Comparison of ENCODE assay signal across 8 cellular contexts in the genomic region with DNA sequence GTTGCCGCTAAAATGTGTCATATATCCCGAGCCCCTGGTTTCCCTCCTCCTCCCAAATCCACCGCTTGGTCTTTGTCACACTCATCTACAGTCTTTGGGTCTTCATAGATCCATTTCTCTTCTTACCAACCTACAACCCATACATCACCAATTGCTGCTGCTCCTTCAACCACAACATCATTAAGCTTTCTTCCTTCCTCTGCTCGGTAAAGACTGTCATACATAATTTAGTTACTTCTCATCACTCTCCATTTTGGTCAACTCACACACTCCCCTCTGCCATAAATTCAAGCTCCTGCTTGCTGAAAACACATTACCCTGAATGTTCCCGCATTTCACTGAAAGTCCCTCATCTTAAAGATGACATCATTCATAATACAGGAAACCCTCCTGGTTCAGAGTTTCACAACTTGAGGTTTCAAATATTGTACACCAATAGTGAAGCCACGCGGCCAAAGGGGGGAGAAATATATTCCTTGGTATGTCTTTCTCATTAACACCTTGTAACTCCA. TPM values are rescaled to one million over a fixed set of nuclear protein-coding genes. Genes with fewer than 3 reads are reported as not detected.
DNase-seq lines count a peak whose midpoint lies in the region; ATAC-seq lines count a peak whose summit lies in the region.

No MANE protein-coding gene starts in this region.

- ATAC-seq in HG03469 (IDR thresholded peaks at IDR 0.05; ENCODE audit: unreplicated experiment) (peak; percentile 30), left lobe of liver (no peak)

- peak; percentile 50 for DNase-seq in stimulated activated CD4-positive, alpha-beta T cell treated with anti-CD3 and anti-CD28 coated beads, Interleukin-15, amount 100 ng/mL, for 24 hours
- DNase-seq in stimulated activated CD4-positive, alpha-beta T cell treated with anti-CD3 and anti-CD28 coated beads, Interleukin-4, amount 100 ng/mL, for 4 hours = no peak
- DNase-seq in amniotic epithelial cell (ENCODE audit: low read depth) (peak; percentile 37), occipital lobe (lab: John Stamatoyannopoulos, UW) (no peak), AG08396 (ENCODE audit: low spot score) (no peak), left lobe of liver (ENCODE audit: low spot score) (no peak), globus pallidus (ENCODE audit: low spot score) (no peak)

RNA-seq across cellular contexts. Expression of gene DCTD, which starts 1.7 kb away (rescaled TPM):
- total RNA-seq in occipital lobe = 18.1 TPM
- 56.9 TPM for total RNA-seq in left lobe of liver

Comparison
In these comparisons a context has a peak if more than half of its experiments do, and no peak if none do; other contexts are left out.
1. DNase-seq: peak in stimulated activated CD4-positive, alpha-beta T cell treated with anti-CD3 and anti-CD28 coated beads, Interleukin-15, amount 100 ng/mL, for 24 hours (single experiment) and amniotic epithelial cell (single experiment); none in stimulated activated CD4-positive, alpha-beta T cell treated with anti-CD3 and anti-CD28 coated beads, Interleukin-4, amount 100 ng/mL, for 4 hours (0 of 2), occipital lobe (single experiment), AG08396 (single experiment), left lobe of liver (single experiment) and globus pallidus (single experiment).